ENCODE assay signal across 16 cellular contexts in genomic region chr17:62801553-62801952, GRCh38. TPM values are rescaled to one million over a fixed set of nuclear protein-coding genes. Genes with fewer than 3 reads are reported as not detected.
A peak's percentile ranks its signal among the peaks of the same experiment; 100 is the strongest.
DNase-seq lines count a peak whose midpoint lies in the region; ATAC-seq and TF ChIP-seq lines count a peak whose summit lies in the region.
"Had no signal": no experiment of that assay in that cellular context is flagged by ENCODE, and none has a peak within 500 bp of the region (broad histone marks: within the 10 kb centered on the region; RNA-seq: fewer than 3 reads in every experiment).

No MANE protein-coding gene starts in this region.

- H3K27ac ChIP-seq in endodermal cell (ENCODE audit: low read depth, low read length) = peak overlapping the region; percentile 32
- H3K27ac ChIP-seq: SK-N-MC had no signal

- no peak overlapping the region for H3K4me3 ChIP-seq in endodermal cell (ENCODE audit: low read length)
- H3K4me3 ChIP-seq: SK-N-MC had no signal

- H3K36me3 Mint-ChIP-seq in endodermal cell (ENCODE audit: low read depth) = no peaks in the 10 kb centered on the region
- H3K36me3 Mint-ChIP-seq: CD14-positive monocyte had no signal

- no peak for TF ChIP-seq CTCF in endodermal cell (conservative IDR thresholded peaks at IDR 0.05)

- H3K36me3 ChIP-seq in endodermal cell (ENCODE audit: control insufficient read depth, insufficient read depth, low read length) = no peaks in the 10 kb centered on the region

- H3K27ac Mint-ChIP-seq in endodermal cell = no peak overlapping the region
- H3K27ac Mint-ChIP-seq: CD14-positive monocyte, H9 had no signal

- no peaks in the 10 kb centered on the region for H3K4me1 ChIP-seq in endodermal cell (ENCODE audit: control insufficient read depth, insufficient read depth, low read length)

- H3K9me3 Mint-ChIP-seq in endodermal cell = no peaks in the 10 kb centered on the region
- H3K9me3 Mint-ChIP-seq: CD14-positive monocyte, H9 had no signal

- no peak for ATAC-seq in HG03025 (IDR thresholded peaks at IDR 0.05; ENCODE audit: low FRiP score, unreplicated experiment)
- ATAC-seq: PC-3 had no signal

- H3K27me3 ChIP-seq in endodermal cell (ENCODE audit: control insufficient read depth, insufficient read depth, low read length, poor library complexity, severe bottlenecking) = no peaks in the 10 kb centered on the region

- no peak overlapping the region for H3K4me3 Mint-ChIP-seq in endodermal cell
- H3K4me3 Mint-ChIP-seq: CD14-positive monocyte, H9 had no signal

- 91 to 95% methylated on average over 6 of the region's 6 CpGs for WGBS in endodermal cell (ENCODE audit: insufficient coverage in 1 of 2, insufficient read length in 1 of 2), 2 experiments

- peaks cover 6% of the 10 kb centered on the region for H3K4me1 Mint-ChIP-seq in endodermal cell

- no peaks in the 10 kb centered on the region for H3K9me3 ChIP-seq in endodermal cell (ENCODE audit: control insufficient read depth, low read length)

- no peak overlapping the region for H3K9ac ChIP-seq in endodermal cell (ENCODE audit: extremely low read depth, low read length, poor library complexity, severe bottlenecking)

- DNase-seq in NCI-H510A treated with DMSO at 0.1 percent for 48 hours (lab: John Stamatoyannopoulos, UW) (peak; percentile 94), NCI-H510A (lab: John Stamatoyannopoulos, UW) (no peak), NCI-H748 (lab: John Stamatoyannopoulos, UW; ENCODE audit: unreplicated experiment) (peak; percentile 90), endodermal cell (no peak), NCI-H2029 (lab: John Stamatoyannopoulos, UW) (no peak), NCI-H1092 (lab: John Stamatoyannopoulos, UW) (no peak)
- no peak for DNase-seq in effector CD8-positive, alpha-beta T cell (lab: John Stamatoyannopoulos, UW)
- DNase-seq: COR-L47, H9, NCI-H2029 treated with DMSO at 0.1 percent for 48 hours, PC-3 had no signal

- H3K27me3 Mint-ChIP-seq in endodermal cell (ENCODE audit: insufficient read depth) = peaks cover 6% of the 10 kb centered on the region

RNA-seq across cellular contexts. Expression of gene MARCHF10, which starts 6.6 kb away (rescaled TPM):
- 1 to 10 TPM in 1 of 2 donors, under 1 TPM in 1; 0.57 to 1.7 TPM for total RNA-seq in endodermal cell
- 0.89 TPM for polyA plus RNA-seq in endodermal cell (2013, experiment 1 of 2)
- polyA plus RNA-seq in endodermal cell (2013, experiment 2 of 2) = 0.87 TPM
- total RNA-seq: A673; H9; PC-3; T-helper 1 cell treated with Interleukin-12 subunit alpha and Interleukin-12 subunit beta and Interleukin-4 antibody, amounts not matched to agents 30 ng/mL and 1 ng/mL, for 36 hours had no signal
- polyA plus RNA-seq: CD14-positive monocyte had no signal

Comparison
In these comparisons a context has a peak if more than half of its experiments do, and no peak if none do; other contexts are left out.
1. DNase-seq: peak in NCI-H510A treated with DMSO at 0.1 percent for 48 hours (single experiment) and NCI-H748 (single experiment); none in NCI-H510A (single experiment), endodermal cell (single experiment), NCI-H2029 (single experiment), effector CD8-positive, alpha-beta T cell (single experiment) and NCI-H1092 (single experiment).